In the genomic region with DNA sequence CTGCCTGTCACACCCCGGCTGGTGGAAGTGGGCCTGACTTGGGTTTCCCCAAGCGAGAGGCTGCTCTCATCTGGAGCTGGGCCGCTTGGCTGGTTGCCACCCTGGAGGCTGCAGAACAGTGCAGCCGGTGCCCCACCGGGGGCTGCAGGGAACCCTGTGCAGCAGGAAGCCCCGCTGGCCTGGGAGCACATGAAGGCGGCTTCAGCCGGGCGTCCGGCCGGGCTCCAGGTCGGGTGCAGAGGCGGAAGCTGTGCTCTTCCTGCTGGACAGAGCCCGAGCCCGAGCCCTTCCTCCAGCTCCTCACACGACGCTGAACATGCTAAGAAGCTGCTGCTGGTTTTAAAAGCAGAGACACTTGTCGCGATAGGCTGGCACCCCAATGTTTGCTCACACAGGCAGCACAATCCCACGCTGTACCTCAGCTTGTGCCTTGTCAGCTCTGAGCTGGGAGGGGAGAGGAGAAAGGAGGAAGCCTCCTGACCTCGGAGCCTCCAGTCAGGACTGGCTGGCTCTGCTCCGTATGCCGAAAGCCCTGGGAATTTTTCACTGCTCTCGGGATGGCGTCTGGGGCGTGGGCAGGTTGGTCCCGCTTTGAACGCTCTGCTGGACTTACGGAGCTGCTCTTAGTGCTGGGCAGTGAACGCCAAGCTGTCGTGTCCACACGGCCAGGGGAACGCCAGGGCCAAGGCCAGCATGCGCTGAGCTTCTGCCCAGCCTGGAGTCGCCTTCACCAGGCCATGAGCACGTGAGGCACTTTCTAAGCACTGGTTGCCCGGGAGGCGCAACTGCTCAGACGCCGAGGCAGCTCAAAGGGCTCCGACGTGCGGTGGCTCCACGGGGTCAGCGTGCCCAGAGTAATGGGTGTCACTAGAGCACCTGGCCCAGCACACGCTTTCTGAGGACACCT, we compare ENCODE assay signal across 9 cellular contexts. TPM values are rescaled to one million over a fixed set of nuclear protein-coding genes. Genes with fewer than 3 reads are reported as not detected.
DNase-seq lines count a peak whose midpoint lies in the region; ATAC-seq and TF ChIP-seq lines count a peak whose summit lies in the region.
"Had no signal": no experiment of that assay in that cellular context is flagged by ENCODE, and none has a peak within 500 bp of the region (broad histone marks: within the 10 kb centered on the region; RNA-seq: fewer than 3 reads in every experiment).

No MANE protein-coding gene starts in this region.

- POLR2A ChIA-PET in activated CD8-positive, alpha-beta T cell treated with anti-CD3 and anti-CD28 coated beads for 36 hours (lab: Charles Lee), result interaction anchor here (0.5 to 1.9 kb wide), 5 partner anchors 8 to 46 kb away, joined by 3 to 4 read pairs (median 3); a partner anchor contains a TSS

- no peaks in the 10 kb centered on the region for H3K79me2 ChIP-seq in GM23248 (ENCODE audit: insufficient read depth)

- H3K9me2 ChIP-seq in GM23248 (ENCODE audit: insufficient read depth), result no peaks in the 10 kb centered on the region

- H3K4me3 ChIP-seq in GM23248, result no peak overlapping the region
- H3K4me3 ChIP-seq in sigmoid colon, result no peak overlapping the region

- no peaks in the 10 kb centered on the region for H3K9me3 Mint-ChIP-seq in activated CD8-positive, alpha-beta T cell treated with anti-CD3 and anti-CD28 coated beads for 36 hours
- H3K9me3 Mint-ChIP-seq: IgD-negative memory B cell; natural killer cell treated with Interleukin-12 subunit alpha and Interleukin-12 subunit beta and Interleukin-15 and Interleukin-18, amount 100 ng/mL, for 72 hours had no signal

- DNase-seq in GM23248 (peak; percentile 64), left cardiac atrium (peak; percentile 82), sigmoid colon (peak; percentile 64), sciatic nerve (ENCODE audit: low spot score) (no peak), MV-4-11 (lab: John Stamatoyannopoulos, UW) (no peak)
- DNase-seq in activated CD8-positive, alpha-beta T cell treated with anti-CD3 and anti-CD28 coated beads for 36 hours, result peak; percentile 59

- 0 out of 2 replicates have a peak overlapping the region, but pooled peaks have one; percentile 69 for H3K27ac ChIP-seq in GM23248
- no peak overlapping the region for H3K27ac ChIP-seq in sigmoid colon

- H3F3A ChIP-seq in GM23248 (ENCODE audit: insufficient read depth), result 0 out of 2 replicates have a peak, but pooled peaks cover 4% of the 10 kb centered on the region

- peaks cover 39% of the 10 kb centered on the region for H3K4me1 Mint-ChIP-seq in activated CD8-positive, alpha-beta T cell treated with anti-CD3 and anti-CD28 coated beads for 36 hours (ENCODE audit: low read depth)

- H3K9ac ChIP-seq in GM23248, result no peak overlapping the region

- TF ChIP-seq CTCF in activated CD8-positive, alpha-beta T cell treated with anti-CD3 and anti-CD28 coated beads for 36 hours (IDR thresholded peaks at IDR 0.05), result no peak
- TF ChIP-seq CTCF in sigmoid colon (IDR thresholded peaks at IDR 0.05), result no peak

- no peak for TF ChIP-seq POLR2A in sigmoid colon (IDR thresholded peaks at IDR 0.05)

- intact Hi-C loops in activated CD8-positive, alpha-beta T cell treated with anti-CD3 and anti-CD28 coated beads for 36 hours (cut with micrococcal nuclease), result no loop called here
- intact Hi-C loops in left cardiac atrium (cut with DNase I) (no loop called here), sigmoid colon (cut with DNase I) (no loop called here), sciatic nerve (cut with DNase I) (no loop called here)

- H3K9me3 ChIP-seq in GM23248 (ENCODE audit: low read depth) (no peaks in the 10 kb centered on the region), sigmoid colon (no peaks in the 10 kb centered on the region)

- no peaks in the 10 kb centered on the region for H3K27me3 Mint-ChIP-seq in activated CD8-positive, alpha-beta T cell treated with anti-CD3 and anti-CD28 coated beads for 36 hours
- H3K27me3 Mint-ChIP-seq: IgD-negative memory B cell; natural killer cell treated with Interleukin-12 subunit alpha and Interleukin-12 subunit beta and Interleukin-15 and Interleukin-18, amount 100 ng/mL, for 72 hours had no signal

- H3K4me1 ChIP-seq in GM23248 (ENCODE audit: insufficient read depth), result peaks cover 22% of the 10 kb centered on the region
- H3K4me1 ChIP-seq in sigmoid colon, result peaks cover 0 to 15% (median 3%) of the 10 kb centered on the region in 4 donors

- 59 to 62% methylated on average over 41 to 46 of the region's 46 CpGs for WGBS in GM23248 (ENCODE audit: low coverage in 1 of 2, low lambda C conversion rate in 2 of 2, missing lambda C conversion rate in 2 of 2), 2 experiments
- 71 to 89% methylated on average over 46 of the region's 46 CpGs for WGBS in sigmoid colon, 2 donors

- no peaks in the 10 kb centered on the region for H4K20me1 ChIP-seq in GM23248 (ENCODE audit: insufficient read depth)

- ATAC-seq in activated CD8-positive, alpha-beta T cell treated with anti-CD3 and anti-CD28 coated beads for 36 hours, result peak; percentile 48
- ATAC-seq in left cardiac atrium, result peak; percentile 53
- no peak for ATAC-seq in sciatic nerve
- no peak for ATAC-seq in HG02938 (IDR thresholded peaks at IDR 0.05; ENCODE audit: unreplicated experiment)

- H3K36me3 ChIP-seq in GM23248 (ENCODE audit: low read depth) (no peaks in the 10 kb centered on the region), sigmoid colon (no peaks in the 10 kb centered on the region)

- H2AFZ ChIP-seq in GM23248, result no peak overlapping the region

- no peak overlapping the region for H3K4me2 ChIP-seq in GM23248 (ENCODE audit: unreplicated experiment)

- H3K27me3 ChIP-seq in GM23248 (replicated peaks; ENCODE audit: insufficient read depth) (no peaks in the 10 kb centered on the region), sigmoid colon (no peaks in the 10 kb centered on the region)

- CTCF ChIA-PET in activated CD8-positive, alpha-beta T cell treated with anti-CD3 and anti-CD28 coated beads for 36 hours (lab: Charles Lee), result interaction anchor here (0.9 to 1.0 kb wide), 2 partner anchors 9 to 12 kb away, joined by 4 to 5 read pairs; no protein-coding TSS in a partner anchor

- H3K27ac Mint-ChIP-seq in activated CD8-positive, alpha-beta T cell treated with anti-CD3 and anti-CD28 coated beads for 36 hours, result no peak overlapping the region
- H3K27ac Mint-ChIP-seq: natural killer cell treated with Interleukin-12 subunit alpha and Interleukin-12 subunit beta and Interleukin-15 and Interleukin-18, amount 100 ng/mL, for 72 hours had no signal

- H3K4me3 Mint-ChIP-seq in activated CD8-positive, alpha-beta T cell treated with anti-CD3 and anti-CD28 coated beads for 36 hours, result no peak overlapping the region
- H3K4me3 Mint-ChIP-seq: natural killer cell treated with Interleukin-12 subunit alpha and Interleukin-12 subunit beta and Interleukin-15 and Interleukin-18, amount 100 ng/mL, for 72 hours had no signal

- no peak for TF ChIP-seq EP300 in sigmoid colon (IDR thresholded peaks at IDR 0.05)

- peaks cover under 1% of the 10 kb centered on the region for H3K36me3 Mint-ChIP-seq in activated CD8-positive, alpha-beta T cell treated with anti-CD3 and anti-CD28 coated beads for 36 hours (ENCODE audit: low read depth)
- H3K36me3 Mint-ChIP-seq: natural killer cell treated with Interleukin-12 subunit alpha and Interleukin-12 subunit beta and Interleukin-15 and Interleukin-18, amount 100 ng/mL, for 72 hours had no signal

- in situ Hi-C loops in GM23248 (cut with MboI), result loop anchor here (10.0 kb wide), 1 partner anchor 249 kb away; no protein-coding TSS in a partner anchor

RNA-seq across cellular contexts. Expression of a gene that starts 8.8 kb away (rescaled TPM):
- 1.2 and 1.5 TPM in 2 replicates for total RNA-seq in GM23248 (2014; rRNA removed; shearing (Covaris generic))
- polyA plus RNA-seq in GM23248 (2016; fragmentation: Nextera tagmentation; extraction: Ambion mirVana), result 0.39 and 0.63 TPM in 2 replicates
- total RNA-seq in activated CD8-positive, alpha-beta T cell treated with anti-CD3 and anti-CD28 coated beads for 36 hours, result 10 to 100 TPM; 10.2 to 10.5 TPM
- 1 to 10 TPM; 1.4 to 1.7 TPM for total RNA-seq in left cardiac atrium
- 1 to 10 TPM in 3 of 4 donors, under 1 TPM in 1; 0.81 to 1.2 (median 1.1) TPM for total RNA-seq in sigmoid colon
- 1 to 10 TPM in 1 of 3 donors, under 1 TPM in 2; under 0.01 to 3.8 (median 0.46) TPM for polyA plus RNA-seq in sigmoid colon
- 1.3 TPM for total RNA-seq in sciatic nerve

RNA-seq across cellular contexts. Expression of a gene that starts 51.3 kb away (rescaled TPM):
- 44.2 and 47.2 TPM in 2 replicates for total RNA-seq in GM23248 (2014; rRNA removed; shearing (Covaris generic))
- polyA plus RNA-seq in GM23248 (2016; fragmentation: Nextera tagmentation; extraction: Ambion mirVana) (156 and 158 TPM in 2 replicates), sigmoid colon (10 to 100 TPM; 42.0 to 71.7 (median 52.2) TPM)
- 100 to 1,000 TPM; 119 to 130 TPM for total RNA-seq in activated CD8-positive, alpha-beta T cell treated with anti-CD3 and anti-CD28 coated beads for 36 hours
- total RNA-seq in left cardiac atrium (10 to 100 TPM; 53.4 to 82.2 TPM), sigmoid colon (10 to 100 TPM; 42.4 to 59.8 (median 43.2) TPM), sciatic nerve (58.8 TPM)

Comparison
In these comparisons a context has a peak if more than half of its experiments do, and no peak if none do; other contexts are left out.
1. DNase-seq: peak in GM23248 (single experiment), activated CD8-positive, alpha-beta T cell treated with anti-CD3 and anti-CD28 coated beads for 36 hours (single experiment), left cardiac atrium (single experiment) and sigmoid colon (single experiment); none in sciatic nerve (single experiment) and MV-4-11 (single experiment).
2. ATAC-seq: peak in activated CD8-positive, alpha-beta T cell treated with anti-CD3 and anti-CD28 coated beads for 36 hours (single experiment) and left cardiac atrium (2 of 2); none in sciatic nerve (single experiment) and HG02938 (single experiment).